Comparison of ENCODE assay signal across 12 cellular contexts in the genomic region with DNA sequence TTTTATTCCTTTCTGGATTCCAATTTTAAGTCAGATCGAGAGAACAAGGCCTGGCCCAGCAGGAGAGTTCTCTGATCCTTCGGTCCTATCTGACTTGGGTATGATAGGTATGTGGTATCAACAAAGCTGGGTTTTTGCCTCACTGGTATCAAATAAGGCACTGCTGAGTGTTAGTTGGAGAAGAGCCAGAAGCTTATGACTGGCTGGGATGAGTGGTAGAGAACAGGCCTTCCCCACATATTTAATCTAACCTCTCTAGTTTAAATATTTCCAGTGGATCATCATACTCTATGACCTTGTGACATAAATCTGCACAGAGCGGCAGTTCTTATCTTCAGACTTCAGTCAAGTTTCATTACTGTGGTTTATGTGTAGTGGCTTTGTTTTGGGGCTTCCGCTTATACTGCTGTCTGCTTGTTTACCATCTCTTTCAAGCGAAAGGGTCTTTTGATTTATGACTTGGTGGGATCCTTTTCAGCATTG.
DNase-seq lines count a peak whose midpoint lies in the region; ATAC-seq and TF ChIP-seq lines count a peak whose summit lies in the region.
"Had no signal": no experiment of that assay in that cellular context is flagged by ENCODE, and none has a peak within 500 bp of the region (broad histone marks: within the 10 kb centered on the region; RNA-seq: fewer than 3 reads in every experiment).

No MANE protein-coding gene starts in this region.

- no peak for TF ChIP-seq RAD21 in HCT116 (IDR thresholded peaks at IDR 0.05; ENCODE audit: low read depth)

- H3K27me3 ChIP-seq in HCT116 (ENCODE audit: insufficient read depth, low read length) (no peaks in the 10 kb centered on the region), adipocyte (replicated peaks; ENCODE audit: control insufficient read depth, insufficient read depth, low read length) (no peaks in the 10 kb centered on the region), left ventricle myocardium inferior (ENCODE audit: low read depth) (no peaks in the 10 kb centered on the region), sigmoid colon (no peaks in the 10 kb centered on the region)
- H3K27me3 ChIP-seq in CD4-positive, alpha-beta T cell (ENCODE audit: control insufficient read depth, insufficient read depth, low read length): no peaks in the 10 kb centered on the region

- no peak overlapping the region for H2AFZ ChIP-seq in HCT116 (ENCODE audit: low read depth, low read length, poor library complexity, severe bottlenecking)
- H2AFZ ChIP-seq: parathyroid adenoma had no signal

- no TSS peak for BruUV-seq in HCT116 (replicated peaks; lab: Mats Ljungman, UMichigan)

- DNase-seq in HCT116 (ENCODE audit: low read depth, low spot score) (peak; percentile 6), adipocyte (ENCODE audit: low read depth) (peak; percentile 28), left ventricle myocardium inferior (no peak), renal cortical epithelial cell (ENCODE audit: low read depth) (peak; percentile 51), NCI-H1417 treated with DMSO at 0.1 percent for 48 hours (lab: John Stamatoyannopoulos, UW) (no peak), sigmoid colon (no peak)
- DNase-seq in CD4-positive, alpha-beta T cell: no peak
- DNase-seq: activated CD4-positive, alpha-beta memory T cell treated with anti-CD3 and anti-CD28 coated beads for 36 hours; amygdala; NCI-H1436 had no signal

- no peak overlapping the region for H3K4me2 ChIP-seq in HCT116 (ENCODE audit: low read length)

- 17 to 65% methylated on average over 5 of the region's 5 CpGs for WGBS in sigmoid colon, 2 donors

- no peaks in the 10 kb centered on the region for H3K36me3 ChIP-seq in HCT116 (ENCODE audit: control insufficient read depth in 1 of 2, insufficient read depth in 2 of 2, low read length in 2 of 2)
- H3K36me3 ChIP-seq in adipocyte (ENCODE audit: control insufficient read depth, insufficient read depth, low read length, severe bottlenecking): no peaks in the 10 kb centered on the region
- no peaks in the 10 kb centered on the region for H3K36me3 ChIP-seq in left ventricle myocardium inferior
- no peaks in the 10 kb centered on the region for H3K36me3 ChIP-seq in sigmoid colon

- RAD21 ChIA-PET in HCT116 (lab: Charles Lee; ENCODE audit: low non-redundant PET in 1 of 2, low total read pairs in 2 of 2, uncharacterized antibody in 2 of 2, unreplicated experiment in 2 of 2): no interaction called here

- ATAC-seq in HCT116 (peak; percentile 78), HG03521 (IDR thresholded peaks at IDR 0.05; ENCODE audit: unreplicated experiment) (no peak)
- ATAC-seq in CD4-positive, alpha-beta T cell (ENCODE audit: poor library complexity): no peak

- H3K4me3 ChIP-seq in HCT116 (replicated peaks in 1 of 2; ENCODE audit: low read depth in 1 of 2, low read length in 2 of 2): no peak overlapping the region
- no peak overlapping the region for H3K4me3 ChIP-seq in adipocyte (ENCODE audit: low read length)
- H3K4me3 ChIP-seq in left ventricle myocardium inferior: no peak overlapping the region
- no peak overlapping the region for H3K4me3 ChIP-seq in sigmoid colon

- no peak for TF ChIP-seq CTCF in HCT116 (IDR thresholded peaks at IDR 0.05 in 2 of 3, conservative IDR thresholded peaks at IDR 0.05 in 1 of 3; ENCODE audit: borderline replicate concordance in 1 of 3, insufficient read depth in 1 of 3, low read depth in 2 of 3, low read length in 2 of 3)
- no peak for TF ChIP-seq CTCF in left ventricle myocardium inferior (IDR thresholded peaks at IDR 0.05; ENCODE audit: borderline replicate concordance)
- TF ChIP-seq CTCF in CD4-positive, alpha-beta T cell (IDR thresholded peaks at IDR 0.05): no peak
- no peak for TF ChIP-seq CTCF in sigmoid colon (IDR thresholded peaks at IDR 0.05)

- no peaks in the 10 kb centered on the region for H3K27me3 Mint-ChIP-seq in CD4-positive, alpha-beta T cell
- H3K27me3 Mint-ChIP-seq: activated CD4-positive, alpha-beta memory T cell treated with anti-CD3 and anti-CD28 coated beads for 36 hours had no signal

- no peak overlapping the region for H3K4me3 Mint-ChIP-seq in CD4-positive, alpha-beta T cell
- H3K4me3 Mint-ChIP-seq: activated CD4-positive, alpha-beta memory T cell treated with anti-CD3 and anti-CD28 coated beads for 36 hours had no signal

- H3K4me1 ChIP-seq in HCT116 (ENCODE audit: control insufficient read depth in 1 of 2, insufficient read depth in 2 of 2, low read length in 2 of 2) (peaks cover 5 to 17% of the 10 kb centered on the region in 2 experiments; a peak in 2 of 4 replicates), adipocyte (ENCODE audit: control insufficient read depth, insufficient read depth, low read length) (peaks cover 10% of the 10 kb centered on the region), left ventricle myocardium inferior (peaks cover 73% of the 10 kb centered on the region), sigmoid colon (peaks cover 0 to 29% (median 24%) of the 10 kb centered on the region in 4 donors)

- TF ChIP-seq EP300 in sigmoid colon (IDR thresholded peaks at IDR 0.05): no peak

- intact Hi-C loops in HCT116 (cut with micrococcal nuclease): no loop called here
- intact Hi-C loops in left ventricle myocardium inferior (cut with micrococcal nuclease): no loop called here
- intact Hi-C loops in CD4-positive, alpha-beta T cell (cut with DNase I, micrococcal nuclease): no loop called here
- intact Hi-C loops in sigmoid colon (cut with DNase I): no loop called here

- TF ChIP-seq POLR2A in HCT116 (IDR thresholded peaks at IDR 0.05; ENCODE audit: borderline replicate concordance, extremely low read depth, insufficient read depth, insufficient read length) (no peak), sigmoid colon (IDR thresholded peaks at IDR 0.05) (no peak)

- H3K27ac Mint-ChIP-seq in CD4-positive, alpha-beta T cell: no peak overlapping the region
- H3K27ac Mint-ChIP-seq: activated CD4-positive, alpha-beta memory T cell treated with anti-CD3 and anti-CD28 coated beads for 36 hours had no signal

- no peaks in the 10 kb centered on the region for H3K9me2 ChIP-seq in HCT116 (ENCODE audit: insufficient read depth)

- CTCF ChIA-PET in HCT116 (lab: Charles Lee): no interaction called here
- CTCF ChIA-PET in CD4-positive, alpha-beta T cell (lab: Charles Lee): no interaction called here

- H3K9ac ChIP-seq in HCT116 (ENCODE audit: low read length) (no peak overlapping the region), adipocyte (ENCODE audit: low read length) (no peak overlapping the region)
- H3K9ac ChIP-seq: parathyroid adenoma had no signal

- no peak overlapping the region for H3K27ac ChIP-seq in HCT116 (ENCODE audit: low read depth, low read length)
- H3K27ac ChIP-seq in left ventricle myocardium inferior (replicated peaks): peak overlapping the region; percentile 71
- no peak overlapping the region for H3K27ac ChIP-seq in CD4-positive, alpha-beta T cell (ENCODE audit: low read depth, low read length)
- H3K27ac ChIP-seq in sigmoid colon: no peak overlapping the region
- H3K27ac ChIP-seq: parathyroid adenoma had no signal

- H3K9me3 ChIP-seq in HCT116 (ENCODE audit: control insufficient read depth in 1 of 2, insufficient read depth in 1 of 2, low read depth in 1 of 2, low read length in 2 of 2) (no peaks in the 10 kb centered on the region), adipocyte (ENCODE audit: control insufficient read depth, low read length) (no peaks in the 10 kb centered on the region), left ventricle myocardium inferior (replicated peaks) (no peaks in the 10 kb centered on the region), sigmoid colon (no peaks in the 10 kb centered on the region)
- H3K9me3 ChIP-seq in CD4-positive, alpha-beta T cell (ENCODE audit: control insufficient read depth, low read length): no peaks in the 10 kb centered on the region

- H3K79me2 ChIP-seq in HCT116 (ENCODE audit: insufficient read depth, low read length): no peaks in the 10 kb centered on the region; the same call in 1 of the 2 replicates

- no peaks in the 10 kb centered on the region for H3K36me3 Mint-ChIP-seq in CD4-positive, alpha-beta T cell (ENCODE audit: low read depth)
- H3K36me3 Mint-ChIP-seq: activated CD4-positive, alpha-beta memory T cell treated with anti-CD3 and anti-CD28 coated beads for 36 hours had no signal

- POLR2A ChIA-PET in HCT116 (lab: Charles Lee): no interaction called here
- POLR2A ChIA-PET in CD4-positive, alpha-beta T cell (lab: Charles Lee): no interaction called here

- no peaks in the 10 kb centered on the region for H4K20me1 ChIP-seq in HCT116 (ENCODE audit: insufficient read depth)

- H3K4me1 Mint-ChIP-seq in CD4-positive, alpha-beta T cell (ENCODE audit: low read depth): no peaks in the 10 kb centered on the region

- H3K9me3 Mint-ChIP-seq in CD4-positive, alpha-beta T cell: peaks cover 5% of the 10 kb centered on the region

TF ChIP-seq in HCT116, 20 proteins besides CTCF, POLR2A, EP300 and RAD21 (continues in another document):
- no peak for TF ChIP-seq ZNF274 (IDR thresholded peaks at IDR 0.05; ENCODE audit: low read depth, low read length)
- TF ChIP-seq POLR2AphosphoS5 (IDR thresholded peaks at IDR 0.05; ENCODE audit: low read depth, low read length): no peak
- TF ChIP-seq, protein P1, sequence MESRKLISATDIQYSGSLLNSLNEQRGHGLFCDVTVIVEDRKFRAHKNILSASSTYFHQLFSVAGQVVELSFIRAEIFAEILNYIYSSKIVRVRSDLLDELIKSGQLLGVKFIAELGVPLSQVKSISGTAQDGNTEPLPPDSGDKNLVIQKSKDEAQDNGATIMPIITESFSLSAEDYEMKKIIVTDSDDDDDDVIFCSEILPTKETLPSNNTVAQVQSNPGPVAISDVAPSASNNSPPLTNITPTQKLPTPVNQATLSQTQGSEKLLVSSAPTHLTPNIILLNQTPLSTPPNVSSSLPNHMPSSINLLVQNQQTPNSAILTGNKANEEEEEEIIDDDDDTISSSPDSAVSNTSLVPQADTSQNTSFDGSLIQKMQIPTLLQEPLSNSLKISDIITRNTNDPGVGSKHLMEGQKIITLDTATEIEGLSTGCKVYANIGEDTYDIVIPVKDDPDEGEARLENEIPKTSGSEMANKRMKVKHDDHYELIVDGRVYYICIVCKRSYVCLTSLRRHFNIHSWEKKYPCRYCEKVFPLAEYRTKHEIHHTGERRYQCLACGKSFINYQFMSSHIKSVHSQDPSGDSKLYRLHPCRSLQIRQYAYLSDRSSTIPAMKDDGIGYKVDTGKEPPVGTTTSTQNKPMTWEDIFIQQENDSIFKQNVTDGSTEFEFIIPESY (IDR thresholded peaks at IDR 0.05; ENCODE audit: extremely low read depth, insufficient replicate concordance, low read length): no peak
- TF ChIP-seq, protein P2, sequence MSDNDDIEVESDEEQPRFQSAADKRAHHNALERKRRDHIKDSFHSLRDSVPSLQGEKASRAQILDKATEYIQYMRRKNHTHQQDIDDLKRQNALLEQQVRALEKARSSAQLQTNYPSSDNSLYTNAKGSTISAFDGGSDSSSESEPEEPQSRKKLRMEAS (IDR thresholded peaks at IDR 0.05): no peak
- TF ChIP-seq ZFX (IDR thresholded peaks at IDR 0.05): no peak
- no peak for TF ChIP-seq TCF7L2 (IDR thresholded peaks at IDR 0.05; ENCODE audit: borderline replicate concordance, extremely low read depth, insufficient read depth, insufficient read length)
- TF ChIP-seq, protein P3, sequence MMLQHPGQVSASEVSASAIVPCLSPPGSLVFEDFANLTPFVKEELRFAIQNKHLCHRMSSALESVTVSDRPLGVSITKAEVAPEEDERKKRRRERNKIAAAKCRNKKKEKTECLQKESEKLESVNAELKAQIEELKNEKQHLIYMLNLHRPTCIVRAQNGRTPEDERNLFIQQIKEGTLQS (IDR thresholded peaks at IDR 0.05): no peak

Comparison
In these comparisons a context has a peak if more than half of its experiments do, and no peak if none do; other contexts are left out.
1. DNase-seq: peak in HCT116 (single experiment), adipocyte (single experiment) and renal cortical epithelial cell (single experiment); none in left ventricle myocardium inferior (single experiment), NCI-H1417 treated with DMSO at 0.1 percent for 48 hours (single experiment), CD4-positive, alpha-beta T cell (0 of 10) and sigmoid colon (single experiment).